32 cellular contexts compared by ENCODE assay signal in genomic region chr3:39224288-39224687, GRCh38. TPM values are rescaled to one million over a fixed set of nuclear protein-coding genes. Genes with fewer than 3 reads are reported as not detected.
"Had no signal": no experiment of that assay in that cellular context is flagged by ENCODE, and none has a peak within 500 bp of the region (broad histone marks: within the 10 kb centered on the region; RNA-seq: fewer than 3 reads in every experiment).

No MANE protein-coding gene starts in this region.

- FAIRE-seq: frontal cortex, kidney had no signal

- H3K27ac ChIP-seq: colonic mucosa, epithelial cell of prostate, left lung, psoas muscle, skin epidermis, spleen, suprapubic skin, transverse colon, upper lobe of right lung, uterus had no signal

- H3K27ac Mint-ChIP-seq: endodermal cell; mesothelial cell of epicardium; naive B cell; nephron progenitor cell; stimulated activated memory B cell treated with anti-CD40 and anti-IgM and Interleukin-4, amounts not matched to agents 10 μg/mL and 1 μg/mL and 100 μg/mL, for 72 hours; stimulated activated naive CD8-positive, alpha-beta T cell treated with anti-CD3 and anti-CD28 coated beads, Interleukin-15, amount 100 ng/mL, for 72 hours had no signal

- H3K4me1 ChIP-seq: colonic mucosa, psoas muscle, suprapubic skin, upper lobe of right lung, uterus had no signal

- H3K27me3 ChIP-seq: colonic mucosa, left lung, spleen, suprapubic skin, transverse colon, upper lobe of right lung, uterus had no signal

- H3K27me3 Mint-ChIP-seq: stimulated activated memory B cell treated with anti-CD40 and anti-IgM and Interleukin-4, amounts not matched to agents 10 μg/mL and 1 μg/mL and 100 μg/mL, for 72 hours had no signal

- H3K4me1 Mint-ChIP-seq: endodermal cell; mesothelial cell of epicardium; stimulated activated naive CD8-positive, alpha-beta T cell treated with anti-CD3 and anti-CD28 coated beads, Interleukin-15, amount 100 ng/mL, for 72 hours had no signal

- DNase-seq: colonic mucosa; effector CD8-positive, alpha-beta T cell; endodermal cell; hypothalamus; kidney; left lung; mesenchymal stem cell; mucosa of descending colon; naive B cell; nephron progenitor cell; nucleus accumbens; posterior cingulate gyrus; psoas muscle; right cardiac atrium; spleen; stimulated activated CD4-positive, alpha-beta T cell treated with anti-CD3 and anti-CD28 coated beads, Interleukin-4, amount 100 ng/mL, for 4 hours; stimulated activated naive CD8-positive, alpha-beta T cell treated with anti-CD3 and anti-CD28 coated beads, Interleukin-15, amount 100 ng/mL, for 72 hours; transverse colon; upper lobe of right lung; uterus had no signal

- H3K36me3 ChIP-seq: colonic mucosa, left lung, spleen, suprapubic skin, transverse colon, upper lobe of right lung, uterus had no signal

- H3K4me3 ChIP-seq: colonic mucosa, left lung, mucosa of descending colon, psoas muscle, skin epidermis, spleen, suprapubic skin, transverse colon, upper lobe of right lung, uterus had no signal

- ATAC-seq: esophagus mucosa; left lung; mucosa of descending colon; psoas muscle; right cardiac atrium; stimulated activated memory B cell treated with anti-CD40 and anti-IgM and Interleukin-4, amounts not matched to agents 10 μg/mL and 1 μg/mL and 100 μg/mL, for 72 hours; stimulated activated naive CD8-positive, alpha-beta T cell treated with anti-CD3 and anti-CD28 coated beads, Interleukin-15, amount 100 ng/mL, for 72 hours; upper lobe of right lung had no signal

- H3K36me3 Mint-ChIP-seq: mesothelial cell of epicardium; naive B cell; stimulated activated memory B cell treated with anti-CD40 and anti-IgM and Interleukin-4, amounts not matched to agents 10 μg/mL and 1 μg/mL and 100 μg/mL, for 72 hours had no signal

- H3K9me3 ChIP-seq: colonic mucosa, left lung, mucosa of descending colon, psoas muscle, spleen, suprapubic skin, transverse colon, upper lobe of right lung, uterus had no signal

- H3K9me3 Mint-ChIP-seq: dendritic cell treated with granulocyte-macrophage colony-stimulating factor and Interleukin-4, amounts not matched to agents 40 ng/mL and 50 ng/mL, for 4 days; mesothelial cell of epicardium; naive B cell; stimulated activated memory B cell treated with anti-CD40 and anti-IgM and Interleukin-4, amounts not matched to agents 10 μg/mL and 1 μg/mL and 100 μg/mL, for 72 hours; stimulated activated naive CD8-positive, alpha-beta T cell treated with anti-CD3 and anti-CD28 coated beads, Interleukin-15, amount 100 ng/mL, for 72 hours had no signal

- H3K4me3 Mint-ChIP-seq: dendritic cell treated with granulocyte-macrophage colony-stimulating factor and Interleukin-4, amounts not matched to agents 40 ng/mL and 50 ng/mL, for 4 days; endodermal cell; mesothelial cell of epicardium; nephron progenitor cell; stimulated activated memory B cell treated with anti-CD40 and anti-IgM and Interleukin-4, amounts not matched to agents 10 μg/mL and 1 μg/mL and 100 μg/mL, for 72 hours; stimulated activated naive CD8-positive, alpha-beta T cell treated with anti-CD3 and anti-CD28 coated beads, Interleukin-15, amount 100 ng/mL, for 72 hours had no signal

RNA-seq across cellular contexts. Expression of gene XIRP1, which starts 31.9 kb away (rescaled TPM):
- total RNA-seq: colonic mucosa, endodermal cell, esophagus mucosa, frontal cortex, lower leg skin, lung microvascular endothelial cell, mesothelial cell of epicardium, osteocyte, renal cortical epithelial cell, suprapubic skin, upper lobe of right lung had no signal

RNA-seq across cellular contexts. Expression of gene CX3CR1, which starts 55.5 kb away (rescaled TPM):
- total RNA-seq: endodermal cell, lung microvascular endothelial cell, osteocyte, renal cortical epithelial cell had no signal
